22 cellular contexts compared by ENCODE assay signal in the genomic region with DNA sequence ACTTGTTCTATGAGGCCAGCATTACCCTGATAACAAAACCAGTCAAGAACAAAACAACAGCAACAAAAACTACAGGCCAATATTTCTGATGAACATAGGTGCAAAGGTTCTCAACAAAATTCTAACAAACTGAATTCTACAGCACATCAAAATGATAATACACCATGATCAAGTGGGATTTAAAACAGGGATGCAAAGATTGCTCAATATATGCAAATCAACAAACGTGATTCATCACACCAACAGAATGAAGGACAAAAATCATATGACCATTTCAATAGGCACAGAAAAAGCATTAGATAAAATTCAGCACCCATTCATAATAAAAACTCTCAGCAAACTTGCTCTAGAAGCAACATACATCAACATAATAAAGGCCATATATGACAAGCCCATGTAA.
"Had no signal": no experiment of that assay in that cellular context is flagged by ENCODE, and none has a peak within 500 bp of the region (broad histone marks: within the 10 kb centered on the region; RNA-seq: fewer than 3 reads in every experiment).

No MANE protein-coding gene starts in this region.

- FAIRE-seq: colon, keratinocyte had no signal

- H3K4me3 ChIP-seq: dorsolateral prefrontal cortex, esophagus muscularis mucosa, heart right ventricle, lower lobe of right lung, smooth muscle cell, stomach, thyroid gland, vagina had no signal

- DNase-seq: dorsolateral prefrontal cortex; effector CD4-positive, alpha-beta T cell; foreskin melanocyte; glutamatergic neuron; heart right ventricle; hypothalamus; left ventricle myocardium superior; lower lobe of right lung; natural killer cell; stimulated activated CD4-positive, alpha-beta T cell treated with anti-CD3 and anti-CD28 coated beads, Interleukin-2, amount 100 ng/mL, for 24 hours; stimulated activated CD4-positive, alpha-beta T cell treated with anti-CD3 and anti-CD28 coated beads, Interleukin-4, amount 100 ng/mL, for 24 hours; stimulated activated naive CD4-positive, alpha-beta T cell treated with Interleukin-2 at 50 U/mL for 16 hours; stomach; thyroid gland; trophoblast cell had no signal

- ATAC-seq: heart right ventricle; left ventricle myocardium superior; lower lobe of right lung; natural killer cell; sciatic nerve; stimulated activated effector memory CD8-positive, alpha-beta T cell treated with anti-CD3 and anti-CD28 coated beads, Interleukin-12 subunit alpha, Interleukin-12 subunit beta, amount 100 ng/mL, for 72 hours had no signal
